In the genomic region with DNA sequence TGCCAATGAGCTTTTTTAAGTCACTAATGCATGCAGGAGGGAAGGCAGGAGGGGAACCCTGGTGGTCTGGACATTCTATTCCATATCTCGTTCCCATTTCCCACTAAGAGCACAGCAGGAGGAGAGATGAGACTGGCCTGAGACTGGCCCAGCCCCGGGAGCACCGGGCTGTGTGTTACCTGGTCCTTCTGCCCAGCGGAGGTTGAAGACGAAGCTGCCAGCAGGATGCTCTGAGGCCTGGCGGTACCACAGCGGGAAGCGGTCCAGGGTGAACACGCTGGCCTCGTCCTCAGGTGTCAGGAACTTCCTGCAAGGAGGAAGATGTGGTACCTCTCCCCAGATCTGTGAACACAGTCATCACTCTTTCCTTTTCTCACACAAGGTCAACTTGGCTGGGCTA, we compare ENCODE assay signal across 21 cellular contexts. TPM values are rescaled to one million over a fixed set of nuclear protein-coding genes. Genes with fewer than 3 reads are reported as not detected.
"Had no signal": no experiment of that assay in that cellular context is flagged by ENCODE, and none has a peak within 500 bp of the region (broad histone marks: within the 10 kb centered on the region; RNA-seq: fewer than 3 reads in every experiment).

No MANE protein-coding gene starts in this region.

- H3K36me3 Mint-ChIP-seq: activated naive CD4-positive, alpha-beta T cell treated with anti-CD3 and anti-CD28 coated beads, Interleukin-2, amount 50 U/mL, for 24 hours; T-cell had no signal

- H3K27ac ChIP-seq: ascending aorta, breast epithelium, prostate gland, right atrium auricular region, tibial nerve had no signal

- H3K9me3 ChIP-seq: ascending aorta, breast epithelium, prostate gland, right atrium auricular region, tibial nerve had no signal

- H3K4me3 Mint-ChIP-seq: activated CD4-positive, alpha-beta T cell treated with anti-CD3 and anti-CD28 coated beads, Interleukin-2, amount 10 ng/mL, durations not matched to agents 24 days and 14 days; activated naive CD4-positive, alpha-beta T cell treated with anti-CD3 and anti-CD28 coated beads, Interleukin-2, amount 50 U/mL, for 24 hours; effector memory CD8-positive, alpha-beta T cell; stimulated activated naive CD8-positive, alpha-beta T cell treated with anti-CD3 and anti-CD28 coated beads, Interleukin-15, Interleukin-2, amounts not matched to agents 100 ng/mL and 50 ng/mL, for 24 hours; T-cell had no signal

- H3K4me1 Mint-ChIP-seq: activated CD4-positive, alpha-beta T cell treated with anti-CD3 and anti-CD28 coated beads, Interleukin-2, amount 10 ng/mL, durations not matched to agents 24 days and 14 days; activated naive CD4-positive, alpha-beta T cell treated with anti-CD3 and anti-CD28 coated beads, Interleukin-2, amount 50 U/mL, for 24 hours had no signal

- ATAC-seq: effector memory CD8-positive, alpha-beta T cell; T-cell had no signal

- H3K4me1 ChIP-seq: ascending aorta, breast epithelium, prostate gland, right atrium auricular region, tibial nerve had no signal

- H3K27me3 ChIP-seq: ascending aorta, right atrium auricular region had no signal

- H3K36me3 ChIP-seq: ascending aorta, breast epithelium, prostate gland, right atrium auricular region, tibial nerve had no signal

- DNase-seq: activated CD4-positive, alpha-beta T cell treated with anti-CD3 and anti-CD28 coated beads, Interleukin-2, amount 10 ng/mL, durations not matched to agents 24 days and 14 days; activated CD8-positive, alpha-beta memory T cell treated with anti-CD3 and anti-CD28 coated beads, Interleukin-2, amount 50 U/mL, for 48 hours; activated gamma-delta T cell; activated T-cell treated with anti-CD3 and anti-CD28 coated beads, Interleukin-2, amount 50 U/mL, for 48 hours; cerebellar nuclear complex; dermis blood vessel endothelial cell; effector memory CD8-positive, alpha-beta T cell; hippocampal formation; stimulated activated CD4-positive, alpha-beta T cell treated with anti-CD3 and anti-CD28 coated beads, Interleukin-2, amount 100 ng/mL, for 24 hours had no signal

- H3K4me3 ChIP-seq: ascending aorta, breast epithelium, prostate gland, right atrium auricular region, tibial nerve had no signal

- H3K27ac Mint-ChIP-seq: activated CD4-positive, alpha-beta T cell treated with anti-CD3 and anti-CD28 coated beads, Interleukin-2, amount 10 ng/mL, durations not matched to agents 24 days and 14 days; activated naive CD4-positive, alpha-beta T cell treated with anti-CD3 and anti-CD28 coated beads, Interleukin-2, amount 50 U/mL, for 24 hours; effector memory CD8-positive, alpha-beta T cell; stimulated activated naive CD8-positive, alpha-beta T cell treated with anti-CD3 and anti-CD28 coated beads, Interleukin-15, Interleukin-2, amounts not matched to agents 100 ng/mL and 50 ng/mL, for 24 hours; T-cell had no signal

- H3K9me3 Mint-ChIP-seq: activated CD4-positive, alpha-beta T cell treated with anti-CD3 and anti-CD28 coated beads, Interleukin-2, amount 10 ng/mL, durations not matched to agents 24 days and 14 days; activated naive CD4-positive, alpha-beta T cell treated with anti-CD3 and anti-CD28 coated beads, Interleukin-2, amount 50 U/mL, for 24 hours; effector memory CD8-positive, alpha-beta T cell; stimulated activated naive CD8-positive, alpha-beta T cell treated with anti-CD3 and anti-CD28 coated beads, Interleukin-15, Interleukin-2, amounts not matched to agents 100 ng/mL and 50 ng/mL, for 24 hours; T-cell had no signal

RNA-seq across cellular contexts. Expression of a gene that starts 23.9 kb away (rescaled TPM):
- total RNA-seq: ascending aorta, breast epithelium, dermis blood vessel endothelial cell, fibroblast of villous mesenchyme, osteocyte, prostate gland, right atrium auricular region, skeletal muscle tissue, T-cell, tibial nerve had no signal
- polyA plus RNA-seq: adipose tissue had no signal
